8 cellular contexts compared by ENCODE assay signal in the genomic region with DNA sequence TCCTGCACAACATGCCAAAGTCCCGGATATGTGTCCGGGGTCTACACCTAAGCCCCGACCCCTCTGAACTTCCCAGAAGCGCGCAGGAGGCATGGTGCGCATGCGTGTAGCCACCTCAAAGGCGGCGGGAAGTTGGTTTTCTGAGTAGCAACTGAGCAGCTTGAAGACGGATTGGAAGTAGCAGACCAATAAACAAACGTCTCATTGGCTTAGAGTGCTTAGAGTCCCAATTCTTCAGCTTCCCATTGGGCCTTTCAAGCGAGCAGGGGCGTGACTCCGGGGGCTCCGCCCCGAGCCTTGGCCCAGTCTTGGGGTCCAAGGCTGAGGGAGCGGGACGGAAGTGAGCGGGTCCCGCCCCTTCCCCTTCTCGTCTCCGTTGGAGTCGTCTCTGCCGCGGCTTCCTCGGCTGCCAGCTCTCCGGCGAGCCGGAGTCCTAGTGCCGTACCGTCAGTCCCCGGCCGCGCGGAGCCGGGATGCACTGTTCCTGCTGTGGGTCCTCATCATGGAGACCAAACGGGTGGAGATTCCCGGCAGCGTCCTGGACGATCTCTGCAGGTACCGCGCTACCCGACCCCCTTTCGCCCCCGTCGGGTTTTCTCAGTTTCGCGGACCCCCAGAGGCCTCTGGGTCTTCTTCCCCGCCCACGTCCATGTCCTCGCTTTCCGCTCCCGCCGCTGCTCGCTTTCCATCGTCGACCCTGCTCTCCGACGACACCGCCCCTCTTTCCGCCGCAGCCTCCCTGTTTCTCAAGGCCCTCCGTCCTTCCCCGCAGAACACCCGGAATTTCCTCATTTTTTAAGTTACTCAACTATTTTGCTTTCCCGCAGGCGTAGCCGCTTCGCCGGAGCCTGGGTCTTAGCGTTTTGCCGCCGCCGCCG. TPM values are rescaled to one million over a fixed set of nuclear protein-coding genes. Genes with fewer than 3 reads are reported as not detected.
A peak's percentile ranks its signal among the peaks of the same experiment; 100 is the strongest.
DNase-seq lines count a peak whose midpoint lies in the region; ATAC-seq and TF ChIP-seq lines count a peak whose summit lies in the region.

A gene (plus strand): TSS at position 367 of the 878 bp plus-strand sequence. CDS start 136 bp downstream, at position 503.

- peak within 1 kb of the TSS; percentile 76 for H3K4me3 ChIP-seq in WERI-Rb-1 (ENCODE audit: low read depth, low read length)
- H3K4me3 ChIP-seq in mammary epithelial cell (replicated peaks in 1 of 3; ENCODE audit: insufficient read depth in 1 of 3, low read depth in 2 of 3, low read length in 3 of 3): peak within 1 kb of the TSS; percentile 75 to 100 (median 88)
- peak within 1 kb of the TSS; percentile 96 for H3K4me3 ChIP-seq in iPS-18c (ENCODE audit: insufficient read depth, low read depth, low read length)
- peak within 1 kb of the TSS; percentile 83 to 92 (median 89) for H3K4me3 ChIP-seq in skeletal muscle tissue (ENCODE audit: low read length in 3 of 3)

- H3K9ac ChIP-seq in mammary epithelial cell (ENCODE audit: insufficient read depth, low read length) (peak within 1 kb of the TSS; percentile 86), skeletal muscle tissue (ENCODE audit: low read depth in 1 of 3, low read length in 3 of 3) (peak within 1 kb of the TSS; percentile 86 to 94 (median 87))

- H3K4me2 ChIP-seq in mammary epithelial cell (ENCODE audit: insufficient read depth, low read depth, low read length): peak within 1 kb of the TSS; percentile 86

- H2AFZ ChIP-seq in mammary epithelial cell (ENCODE audit: low read depth, low read length): peak within 1 kb of the TSS; percentile 99

- in situ Hi-C loops in ACHN (cut with HindIII; ENCODE audit: low pct_ligation_motif_present, low pct_unique_long_range_greater_than_20kb, low sequenced_read_pairs) (no loop called here), mammary epithelial cell (cut with MboI; ENCODE audit: low sequenced_read_pairs in 2 of 2) (loop anchor here in 1 of 2 donors (25.0 kb wide), 1 partner anchor 536 kb away; a partner anchor contains a TSS)

- CTCF ChIA-PET in mammary epithelial cell (lab: Charles Lee; ENCODE audit: low non-redundant PET): interaction anchor here (0.9 kb wide), 1 partner anchor 20 kb away, joined by 5 read pairs; no protein-coding TSS in a partner anchor

- WGBS in mammary epithelial cell (ENCODE audit: low coverage, missing lambda C conversion rate): under 1% methylated on average over 21 of the region's 75 CpGs

- H3K79me2 ChIP-seq in mammary epithelial cell (ENCODE audit: insufficient read depth, low read length): peaks cover 51% of the 10 kb centered on the region

- H3K27ac ChIP-seq in WERI-Rb-1 (peak within 1 kb of the TSS; percentile 89), mammary epithelial cell (ENCODE audit: insufficient read depth, low read depth, low read length) (peak within 1 kb of the TSS; percentile 80), skeletal muscle tissue (ENCODE audit: low read depth, low read length) (peak within 1 kb of the TSS; percentile 87)

- BruUV-seq in mammary epithelial cell (replicated peaks; lab: Mats Ljungman, UMichigan): no TSS peak

- TF ChIP-seq CTCF in WERI-Rb-1 (IDR thresholded peaks at IDR 0.05; ENCODE audit: low read depth, low read length): no peak
- TF ChIP-seq CTCF in mammary epithelial cell (conservative IDR thresholded peaks at IDR 0.05 in 1 of 2, IDR thresholded peaks at IDR 0.05 in 1 of 2; ENCODE audit: extremely low read depth in 1 of 2, insufficient read depth in 1 of 2, low read depth in 1 of 2, low read length in 2 of 2): no peak

- DNase-seq in ACHN: peak; percentile 98
- DNase-seq in NCI-H2227 (lab: John Stamatoyannopoulos, UW; ENCODE audit: unreplicated experiment): peak; percentile 98
- peak; percentile 96 for DNase-seq in WERI-Rb-1
- DNase-seq in mammary epithelial cell: peak; percentile 98

- H3K9me3 ChIP-seq in WERI-Rb-1 (ENCODE audit: severe bottlenecking) (no peaks in the 10 kb centered on the region), mammary epithelial cell (replicated peaks; ENCODE audit: insufficient read depth, low read length) (no peaks in the 10 kb centered on the region), iPS-18c (ENCODE audit: control insufficient read depth, insufficient read depth, low read length) (no peaks in the 10 kb centered on the region), skeletal muscle tissue (ENCODE audit: control insufficient read depth in 3 of 3, low read length in 3 of 3) (no peaks in the 10 kb centered on the region)

- H4K20me1 ChIP-seq in mammary epithelial cell (ENCODE audit: insufficient read depth, low read length): no peaks in the 10 kb centered on the region

- ATAC-seq in GM18873 (IDR thresholded peaks at IDR 0.05; ENCODE audit: low FRiP score, unreplicated experiment) (peak; percentile 98), HG03139 (IDR thresholded peaks at IDR 0.05; ENCODE audit: unreplicated experiment) (peak; percentile 98)

- H3K27me3 ChIP-seq in WERI-Rb-1 (ENCODE audit: insufficient read depth, low read depth, severe bottlenecking) (no peaks in the 10 kb centered on the region), mammary epithelial cell (ENCODE audit: insufficient read depth, low read length) (no peaks in the 10 kb centered on the region), skeletal muscle tissue (ENCODE audit: control insufficient read depth in 3 of 3, insufficient read depth in 3 of 3, low read length in 3 of 3) (no peaks in the 10 kb centered on the region)

- intact Hi-C loops in mammary epithelial cell (cut with micrococcal nuclease): no loop called here

- peaks cover 20% of the 10 kb centered on the region for H3K4me1 ChIP-seq in mammary epithelial cell (ENCODE audit: insufficient read depth, low read length)
- H3K4me1 ChIP-seq in skeletal muscle tissue (ENCODE audit: control insufficient read depth in 3 of 3, insufficient read depth in 3 of 3, low read length in 3 of 3): peaks cover 15 to 17% (median 15%) of the 10 kb centered on the region in 3 donors

- H3K36me3 ChIP-seq in WERI-Rb-1 (peaks cover 14% of the 10 kb centered on the region), mammary epithelial cell (ENCODE audit: insufficient read depth, low read length) (peaks cover 3% of the 10 kb centered on the region), skeletal muscle tissue (ENCODE audit: control insufficient read depth in 3 of 3, insufficient read depth in 3 of 3, low read length in 3 of 3) (no peaks in the 10 kb centered on the region)

- dilution Hi-C loops in mammary epithelial cell (cut with HindIII; ENCODE audit: low sequenced_read_pairs): loop anchor here (10.0 kb wide), 1 partner anchor 112 kb away; a partner anchor contains a TSS

RNA-seq across cellular contexts. Expression of the gene that starts here (rescaled TPM):
- total RNA-seq in mammary epithelial cell: 10 to 100 TPM; 28.3 to 31.7 TPM
- polyA plus RNA-seq in mammary epithelial cell: 9.0 TPM
- 10.7 TPM for polyA minus RNA-seq in mammary epithelial cell
- 48.5 TPM for total RNA-seq in skeletal muscle tissue

Comparison
In these comparisons a context has a peak if more than half of its experiments do, and no peak if none do; other contexts are left out.
1. Peak in every context shown above with its lines: DNase-seq, ATAC-seq, H3K4me3 ChIP-seq and H3K27ac ChIP-seq.